8 cellular contexts compared by ENCODE assay signal in genomic region chr12:122835693-122836026, GRCh38. TPM values are rescaled to one million over a fixed set of nuclear protein-coding genes. Genes with fewer than 3 reads are reported as not detected.
DNase-seq lines count a peak whose midpoint lies in the region; ATAC-seq, FAIRE-seq and TF ChIP-seq lines count a peak whose summit lies in the region.

No MANE protein-coding gene starts in this region.

- H2AFZ ChIP-seq in smooth muscle cell (ENCODE audit: low read depth): peak overlapping the region; percentile 77

- peak overlapping the region; percentile 99 for H3K4me2 ChIP-seq in smooth muscle cell

- H3K27ac ChIP-seq in HUES48 (ENCODE audit: low read depth, low read length) (no peak overlapping the region), smooth muscle cell (ENCODE audit: low read depth) (no peak overlapping the region)

- WGBS in smooth muscle cell (ENCODE audit: low lambda C conversion rate): 0% methylated on average over 5 of the region's 52 CpGs

- H3K36me3 ChIP-seq in HUES48 (ENCODE audit: control insufficient read depth, insufficient read depth, low read length) (no peaks in the 10 kb centered on the region), iPS-15b (ENCODE audit: control insufficient read depth, insufficient read depth, low read length) (no peaks in the 10 kb centered on the region), smooth muscle cell (ENCODE audit: low read depth) (no peaks in the 10 kb centered on the region)

- H3K79me2 ChIP-seq in smooth muscle cell (ENCODE audit: low read depth): no peaks in the 10 kb centered on the region

- no peaks in the 10 kb centered on the region for H3K9me3 Mint-ChIP-seq in activated naive CD8-positive, alpha-beta T cell treated with anti-CD3 and anti-CD28 coated beads, Interleukin-2, amount 50 U/mL, for 24 hours

- no peak overlapping the region for H3K4me3 Mint-ChIP-seq in activated naive CD8-positive, alpha-beta T cell treated with anti-CD3 and anti-CD28 coated beads, Interleukin-2, amount 50 U/mL, for 24 hours

- peak; percentile 42 to 74 (median 65) for DNase-seq in NCI-H1417 (lab: John Stamatoyannopoulos, UW)
- DNase-seq in NCI-H1417 treated with DMSO at 0.1 percent for 48 hours (lab: John Stamatoyannopoulos, UW): no peak
- peak; percentile 42 for DNase-seq in activated naive CD8-positive, alpha-beta T cell treated with anti-CD3 and anti-CD28 coated beads, Interleukin-2, amount 50 U/mL, for 24 hours
- no peak for DNase-seq in smooth muscle cell (lab: John Stamatoyannopoulos, UW; ENCODE audit: unreplicated experiment)
- no peak for DNase-seq in HTR-8/SVneo (ENCODE audit: insufficient read length, low spot score)

- H3F3A ChIP-seq in smooth muscle cell (ENCODE audit: low read depth): no peaks in the 10 kb centered on the region

- no peak for TF ChIP-seq CTCF in smooth muscle cell (IDR thresholded peaks at IDR 0.05; ENCODE audit: borderline replicate concordance, insufficient read depth, poor library complexity, severe bottlenecking)

- peaks cover 6% of the 10 kb centered on the region for H3K27me3 Mint-ChIP-seq in activated naive CD8-positive, alpha-beta T cell treated with anti-CD3 and anti-CD28 coated beads, Interleukin-2, amount 50 U/mL, for 24 hours

- peak overlapping the region; percentile 81 for H3K4me3 ChIP-seq in HUES48 (ENCODE audit: low read depth, low read length)
- peak overlapping the region; percentile 66 for H3K4me3 ChIP-seq in iPS-15b (ENCODE audit: low read depth, low read length)
- H3K4me3 ChIP-seq in smooth muscle cell: peak overlapping the region; percentile 65

- no peak overlapping the region for H3K9ac ChIP-seq in HUES48 (ENCODE audit: low read depth, low read length)
- H3K9ac ChIP-seq in iPS-15b (ENCODE audit: low read depth, low read length): no peak overlapping the region
- H3K9ac ChIP-seq in smooth muscle cell (ENCODE audit: low read depth): peak overlapping the region; percentile 40

- H3K9me3 ChIP-seq in HUES48 (ENCODE audit: control insufficient read depth, insufficient read depth, low read length): no peaks in the 10 kb centered on the region
- H3K9me3 ChIP-seq in iPS-15b (ENCODE audit: control insufficient read depth, insufficient read depth, low read length): no peaks in the 10 kb centered on the region
- H3K9me3 ChIP-seq in smooth muscle cell (replicated peaks; ENCODE audit: low read depth): no peaks in the 10 kb centered on the region

- peaks cover 49% of the 10 kb centered on the region for H3K4me1 Mint-ChIP-seq in activated naive CD8-positive, alpha-beta T cell treated with anti-CD3 and anti-CD28 coated beads, Interleukin-2, amount 50 U/mL, for 24 hours

- peak; percentile 33 for ATAC-seq in activated naive CD8-positive, alpha-beta T cell treated with anti-CD3 and anti-CD28 coated beads, Interleukin-2, amount 50 U/mL, for 24 hours
- ATAC-seq in GM21576 (IDR thresholded peaks at IDR 0.05; ENCODE audit: unreplicated experiment): no peak

- peaks cover 13% of the 10 kb centered on the region for H3K4me1 ChIP-seq in HUES48 (ENCODE audit: control insufficient read depth, insufficient read depth, low read length)
- peaks cover 8% of the 10 kb centered on the region for H3K4me1 ChIP-seq in iPS-15b (ENCODE audit: control insufficient read depth, insufficient read depth, low read length)
- H3K4me1 ChIP-seq in smooth muscle cell (ENCODE audit: low read depth): peaks cover 11% of the 10 kb centered on the region

- H3K27ac Mint-ChIP-seq in activated naive CD8-positive, alpha-beta T cell treated with anti-CD3 and anti-CD28 coated beads, Interleukin-2, amount 50 U/mL, for 24 hours: no peak overlapping the region

- FAIRE-seq in HTR-8/SVneo (lab: Jason Lieb, UNC): no peak

- no peaks in the 10 kb centered on the region for H3K36me3 Mint-ChIP-seq in activated naive CD8-positive, alpha-beta T cell treated with anti-CD3 and anti-CD28 coated beads, Interleukin-2, amount 50 U/mL, for 24 hours (ENCODE audit: low read depth)

- H4K20me1 ChIP-seq in smooth muscle cell (ENCODE audit: low read depth): no peaks in the 10 kb centered on the region

- H3K27me3 ChIP-seq in HUES48 (ENCODE audit: control insufficient read depth, insufficient read depth, low read length) (peaks cover 23% of the 10 kb centered on the region), iPS-15b (ENCODE audit: control insufficient read depth, insufficient read depth, low read length) (peaks cover 19% of the 10 kb centered on the region), smooth muscle cell (ENCODE audit: low read depth) (peaks cover 7% of the 10 kb centered on the region)

RNA-seq across cellular contexts. Expression of gene HIP1R, which starts 0.4 kb away (rescaled TPM):
- total RNA-seq in smooth muscle cell: 7.4 and 27.8 TPM in 2 replicates
- polyA plus RNA-seq in smooth muscle cell: 6.0 and 13.7 TPM in 2 replicates

Comparison
In these comparisons a context has a peak if more than half of its experiments do, and no peak if none do; other contexts are left out.
1. DNase-seq: peak in NCI-H1417 (3 of 3) and activated naive CD8-positive, alpha-beta T cell treated with anti-CD3 and anti-CD28 coated beads, Interleukin-2, amount 50 U/mL, for 24 hours (single experiment); none in NCI-H1417 treated with DMSO at 0.1 percent for 48 hours (single experiment), smooth muscle cell (single experiment) and HTR-8/SVneo (single experiment).
2. Peak in every context shown above with its lines, with median percentiles within 50 percentile points of each other: H3K4me3 ChIP-seq.